Comparison of ENCODE assay signal across 21 cellular contexts in the genomic region with DNA sequence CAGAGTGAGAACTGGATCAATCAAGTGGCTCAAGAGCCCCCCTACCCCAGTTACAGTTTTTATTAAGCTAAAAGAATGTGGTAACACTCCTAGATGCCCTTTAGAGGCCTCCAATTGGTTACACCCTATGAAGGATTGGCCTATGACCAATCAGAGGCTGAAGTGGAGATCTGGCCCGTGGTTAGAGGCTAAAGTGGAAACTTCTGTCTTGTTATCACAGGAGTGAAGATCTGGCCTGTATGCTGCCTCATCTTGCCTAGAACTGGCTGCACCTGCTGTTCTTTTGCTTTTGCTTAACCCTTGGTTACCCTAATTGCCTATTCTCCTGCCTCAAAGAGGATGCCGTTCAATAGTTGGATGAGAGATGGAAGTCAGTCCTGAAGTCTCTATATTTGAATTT.
DNase-seq lines count a peak whose midpoint lies in the region; TF ChIP-seq lines count a peak whose summit lies in the region.
"Had no signal": no experiment of that assay in that cellular context is flagged by ENCODE, and none has a peak within 500 bp of the region (broad histone marks: within the 10 kb centered on the region; RNA-seq: fewer than 3 reads in every experiment).

No MANE protein-coding gene starts in this region.

- no peak overlapping the region for H3K4me3 ChIP-seq in choroid plexus epithelial cell (ENCODE audit: low read depth, low read length)
- H3K4me3 ChIP-seq: BLaER1, GM23248, K562 had no signal

- TF ChIP-seq CTCF in choroid plexus epithelial cell (conservative IDR thresholded peaks at IDR 0.05; ENCODE audit: low read depth, low read length): no peak

- peak; percentile 7 for DNase-seq in NCI-H82 (lab: John Stamatoyannopoulos, UW)
- no peak for DNase-seq in NCI-H82 treated with DMSO at 0.1 percent for 48 hours (lab: John Stamatoyannopoulos, UW; ENCODE audit: unreplicated experiment)
- peak; percentile 63 for DNase-seq in OCI-M1 (lab: John Stamatoyannopoulos, UW)
- DNase-seq in choroid plexus epithelial cell (ENCODE audit: low read depth): peak; percentile 2
- DNase-seq in T-helper 1 cell: no peak
- DNase-seq in AML-193 (lab: John Stamatoyannopoulos, UW): no peak
- no peak for DNase-seq in cerebellar nuclear complex (lab: John Stamatoyannopoulos, UW)
- DNase-seq: CD4-positive, CD25-positive, alpha-beta regulatory T cell; DMS153; HCEC 1CT; Kasumi-1; MV-4-11; NCI-H1105 treated with DMSO at 0.1 percent for 48 hours; NCI-H146; NCI-H1930; NCI-H446 treated with DMSO at 0.1 percent for 48 hours; NK-92 treated with Interleukin-12 subunit alpha and Interleukin-12 subunit beta, amount 100 ng/mL, for 24 hours; SHP77 treated with DMSO at 0.1 percent for 48 hours had no signal

Comparison
In these comparisons a context has a peak if more than half of its experiments do, and no peak if none do; other contexts are left out.
1. DNase-seq: peak in NCI-H82 (single experiment), OCI-M1 (single experiment) and choroid plexus epithelial cell (single experiment); none in NCI-H82 treated with DMSO at 0.1 percent for 48 hours (single experiment), T-helper 1 cell (0 of 5), AML-193 (0 of 2) and cerebellar nuclear complex (0 of 2).